Comparison of ENCODE assay signal across 8 cellular contexts in genomic region chr17:46772013-46772878, GRCh38. TPM values are rescaled to one million over a fixed set of nuclear protein-coding genes. Genes with fewer than 3 reads are reported as not detected.
DNase-seq lines count a peak whose midpoint lies in the region; ATAC-seq and TF ChIP-seq lines count a peak whose summit lies in the region.

No MANE protein-coding gene starts in this region.

- no peak for TF ChIP-seq POLR2A in transverse colon (IDR thresholded peaks at IDR 0.05)

- peaks cover 63% of the 10 kb centered on the region for H3K4me1 ChIP-seq in OCI-LY1 (ENCODE audit: insufficient read depth, low read length, severe bottlenecking)
- peaks cover 21% of the 10 kb centered on the region for H3K4me1 ChIP-seq in lower lobe of right lung
- peaks cover 8 to 19% (median 15%) of the 10 kb centered on the region in 4 donors for H3K4me1 ChIP-seq in transverse colon

- no peaks in the 10 kb centered on the region for H3F3A ChIP-seq in OCI-LY1 (ENCODE audit: insufficient read depth, low read length)

- H3K9me3 ChIP-seq in OCI-LY1 (ENCODE audit: low read length) (no peaks in the 10 kb centered on the region), lower lobe of right lung (no peaks in the 10 kb centered on the region), transverse colon (no peaks in the 10 kb centered on the region)

- no peaks in the 10 kb centered on the region for H3K79me2 ChIP-seq in OCI-LY1 (ENCODE audit: insufficient read depth, low read length)

- H3K27me3 ChIP-seq in OCI-LY1 (ENCODE audit: insufficient read depth, low read length) (no peaks in the 10 kb centered on the region), lower lobe of right lung (ENCODE audit: low read depth) (peaks cover 42% of the 10 kb centered on the region), transverse colon (peaks cover 37% of the 10 kb centered on the region)

- DNase-seq in stimulated activated CD4-positive, alpha-beta T cell treated with anti-CD3 and anti-CD28 coated beads, Interleukin-15, amount 100 ng/mL, for 24 hours, result peak; percentile 47
- DNase-seq in stimulated activated CD4-positive, alpha-beta T cell treated with anti-CD3 and anti-CD28 coated beads, Interleukin-12 subunit alpha, Interleukin-12 subunit beta, amount 100 ng/mL, for 4 hours, result no peak
- DNase-seq in cerebellum (ENCODE audit: low spot score) (peak; percentile 31), lower lobe of right lung (peak; percentile 71), transverse colon (peak; percentile 59), GM19240 (ENCODE audit: insufficient read length, low spot score) (no peak), SHP77 treated with DMSO at 0.1 percent for 48 hours (lab: John Stamatoyannopoulos, UW) (no peak)

- peak overlapping the region; percentile 75 for H3K4me3 ChIP-seq in OCI-LY1 (ENCODE audit: low read depth, low read length, poor library complexity, severe bottlenecking)
- H3K4me3 ChIP-seq in lower lobe of right lung, result peak overlapping the region; percentile 61
- peak overlapping the region; percentile 53 to 63 (median 56) for H3K4me3 ChIP-seq in transverse colon

- in situ Hi-C loops in transverse colon (cut with MboI; ENCODE audit: low pct_ligation_motif_present in 1 of 4, low pct_unique_long_range_greater_than_20kb in 1 of 4, low sequenced_read_pairs in 3 of 4), result no loop called here

- H3K4me2 ChIP-seq in OCI-LY1 (ENCODE audit: low read length), result peak overlapping the region; percentile 92

- peak overlapping the region; percentile 83 for H3K9ac ChIP-seq in OCI-LY1 (ENCODE audit: low read length)

- H2AFZ ChIP-seq in OCI-LY1 (ENCODE audit: low read length), result no peak overlapping the region

- ATAC-seq in lower lobe of right lung, result peak; percentile 27 to 55

- intact Hi-C loops in lower lobe of right lung (cut with DNase I) (no loop called here), transverse colon (cut with DNase I; ENCODE audit: low total_unique reads) (no loop called here)

- no peaks in the 10 kb centered on the region for H3K9me2 ChIP-seq in OCI-LY1 (ENCODE audit: low read depth, low read length)

- TF ChIP-seq CTCF in OCI-LY1 (IDR thresholded peaks at IDR 0.05; ENCODE audit: low read length), result no peak
- TF ChIP-seq CTCF in lower lobe of right lung (IDR thresholded peaks at IDR 0.05), result no peak
- TF ChIP-seq CTCF in transverse colon (IDR thresholded peaks at IDR 0.05), result no peak

- H3K27ac ChIP-seq in OCI-LY1 (ENCODE audit: low read depth, low read length, poor library complexity, severe bottlenecking) (peak overlapping the region; percentile 74), lower lobe of right lung (peak overlapping the region; percentile 67), transverse colon (peak overlapping the region in 1 of 4 donors; percentile 25)

- no peaks in the 10 kb centered on the region for H4K20me1 ChIP-seq in OCI-LY1 (ENCODE audit: insufficient read depth, low read length)

- no peak for TF ChIP-seq EP300 in transverse colon (IDR thresholded peaks at IDR 0.05; ENCODE audit: low read depth)

- WGBS in transverse colon (ENCODE audit: low coverage in 1 of 2), 2 donors, result 7 to 40% methylated on average over 1 to 38 of the region's 60 CpGs

- H3K36me3 ChIP-seq in OCI-LY1 (ENCODE audit: insufficient read depth, low read length), result no peaks in the 10 kb centered on the region
- no peaks in the 10 kb centered on the region for H3K36me3 ChIP-seq in lower lobe of right lung
- H3K36me3 ChIP-seq in transverse colon, result no peaks in the 10 kb centered on the region

RNA-seq across cellular contexts. Expression of gene WNT3, which starts 46.2 kb away (rescaled TPM):
- 12.3 TPM for total RNA-seq in cerebellum
- total RNA-seq in lower lobe of right lung, result 2.2 TPM
- under 1 TPM in 2 of 4 donors, not detected in 2; 0.27 to 0.48 TPM for total RNA-seq in transverse colon

Comparison
In these comparisons a context has a peak if more than half of its experiments do, and no peak if none do; other contexts are left out.
1. DNase-seq: peak in stimulated activated CD4-positive, alpha-beta T cell treated with anti-CD3 and anti-CD28 coated beads, Interleukin-15, amount 100 ng/mL, for 24 hours (single experiment), cerebellum (single experiment), lower lobe of right lung (single experiment) and transverse colon (single experiment); none in stimulated activated CD4-positive, alpha-beta T cell treated with anti-CD3 and anti-CD28 coated beads, Interleukin-12 subunit alpha, Interleukin-12 subunit beta, amount 100 ng/mL, for 4 hours (single experiment), GM19240 (single experiment) and SHP77 treated with DMSO at 0.1 percent for 48 hours (single experiment).
2. Peak in every context shown above with its lines, with median percentiles within 50 percentile points of each other: H3K4me3 ChIP-seq.